ENCODE assay signal across 8 cellular contexts in the genomic region with DNA sequence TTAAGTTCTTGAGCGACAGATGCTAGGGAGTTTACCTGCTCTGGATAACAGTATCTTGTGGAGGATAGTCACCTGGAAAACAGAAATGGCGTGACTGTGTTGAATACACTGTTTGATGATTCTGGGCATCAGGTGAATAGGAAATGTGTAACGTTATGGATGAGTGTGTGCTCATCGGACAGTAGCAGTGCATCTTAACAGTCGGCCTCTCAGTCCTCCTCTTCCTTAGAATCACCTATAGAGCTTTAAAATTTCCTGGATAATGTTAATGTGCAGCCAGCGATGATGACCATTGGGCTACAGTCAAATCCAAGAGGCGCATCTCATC.
DNase-seq lines count a peak whose midpoint lies in the region; ATAC-seq, FAIRE-seq and TF ChIP-seq lines count a peak whose summit lies in the region.

No MANE protein-coding gene starts in this region.

- no peak for TF ChIP-seq CTCF in C4-2B (conservative IDR thresholded peaks at IDR 0.05)
- TF ChIP-seq CTCF in GM12878 (IDR thresholded peaks at IDR 0.05 in 2 of 3, conservative IDR thresholded peaks at IDR 0.05 in 1 of 3; ENCODE audit: control insufficient read depth in 2 of 3, extremely low read depth in 1 of 3, insufficient read depth in 1 of 3, low read depth in 3 of 3, low read length in 3 of 3) = no peak
- no peak for TF ChIP-seq CTCF in mesothelial cell of epicardium (IDR thresholded peaks at IDR 0.05; ENCODE audit: unreplicated experiment)

- H3K4me3 ChIP-seq in GM12878 = peak overlapping the region; percentile 89
- no peak overlapping the region for H3K4me3 ChIP-seq in HAP-1

- FAIRE-seq in GM12878 (lab: Jason Lieb, UNC) = peak; percentile 73

- in situ Hi-C loops in GM12878 (cut with MboI) (no loop called here), HAP-1 (cut with MboI; ENCODE audit: low sequenced_read_pairs) (no loop called here)

- CTCF ChIA-PET in GM12878 (lab: Yijun Ruan, JAX) = interaction anchor here (0.8 kb wide), 1 partner anchor 17 kb away, joined by 4 read pairs; no protein-coding TSS in a partner anchor

- H3K36me3 ChIP-seq in GM12878 (ENCODE audit: control insufficient read depth in 2 of 2, insufficient read depth in 2 of 2, low read length in 1 of 2) (no peaks in the 10 kb centered on the region), HAP-1 (replicated peaks) (no peaks in the 10 kb centered on the region)

- SMC1A ChIA-PET in GM12878 (lab: Charles Lee; ENCODE audit: uncharacterized antibody, unreplicated experiment) = interaction anchor here (0.6 to 1.8 kb wide), 3 partner anchors 60 to 102 kb away, joined by 3 to 5 read pairs (median 3); no protein-coding TSS in a partner anchor

- no peak for TF ChIP-seq RAD21 in GM12878 (IDR thresholded peaks at IDR 0.05; ENCODE audit: insufficient read depth, low read depth, low read length)

- H3K27ac ChIP-seq in C4-2B (peak overlapping the region; percentile 61), GM12878 (ENCODE audit: control insufficient read depth, insufficient read depth) (peak overlapping the region; percentile 80)

- intact Hi-C loops in GM12878 (cut with micrococcal nuclease; ENCODE audit: unreplicated experiment) = loop anchor here (2.0 kb wide), 1 partner anchor 96 kb away; no protein-coding TSS in a partner anchor

- peaks cover 6% of the 10 kb centered on the region for H3K36me3 Mint-ChIP-seq in mesothelial cell of epicardium

- peak overlapping the region; percentile 93 for H3K9ac ChIP-seq in GM12878 (ENCODE audit: control insufficient read depth, insufficient read depth, low read length)

- H3K27me3 ChIP-seq in GM12878 (replicated peaks in 1 of 2; ENCODE audit: control insufficient read depth in 2 of 2, insufficient read depth in 2 of 2, low read length in 1 of 2) = no peaks in the 10 kb centered on the region
- H3K27me3 ChIP-seq in HAP-1 (ENCODE audit: low read depth) = no peaks in the 10 kb centered on the region

- H3K27ac Mint-ChIP-seq in mesothelial cell of epicardium = peak overlapping the region; percentile 95

- WGBS in GM12878 (ENCODE audit: insufficient coverage, insufficient replicate concordance, low lambda C conversion rate, missing lambda C conversion rate) = 46% methylated on average over 7 of the region's 7 CpGs

- TF ChIP-seq POLR2A in GM12878 (IDR thresholded peaks at IDR 0.05; ENCODE audit: low read depth, low read length) = no peak

- H3K4me1 ChIP-seq in GM12878 (ENCODE audit: control insufficient read depth, insufficient read depth, low read length) = no peaks in the 10 kb centered on the region; the same call in 1 of the 2 replicates
- H3K4me1 ChIP-seq in HAP-1 = no peaks in the 10 kb centered on the region

- H3K27me3 Mint-ChIP-seq in mesothelial cell of epicardium (ENCODE audit: low read depth) = no peaks in the 10 kb centered on the region

- H4K20me1 ChIP-seq in GM12878 (ENCODE audit: control insufficient read depth, insufficient read depth) = no peaks in the 10 kb centered on the region

- RAD21 ChIA-PET in GM12878 (lab: Charles Lee; ENCODE audit: unreplicated experiment) = interaction anchor here (1.2 kb wide), 1 partner anchor 58 kb away, joined by 4 read pairs; no protein-coding TSS in a partner anchor

- DNase-seq in GM12878 (ENCODE audit: low read depth, low spot score) (no peak), mesothelial cell of epicardium (ENCODE audit: low spot score in 2 of 2, unreplicated experiment in 2 of 2) (no peak), AG08395 (ENCODE audit: low spot score) (no peak), HAP-1 (ENCODE audit: low spot score in 2 of 2) (no peak)
- DNase-seq in stimulated activated CD4-positive, alpha-beta T cell treated with anti-CD3 and anti-CD28 coated beads, Interleukin-15, amount 100 ng/mL, for 24 hours = no peak

- H3K4me1 Mint-ChIP-seq in mesothelial cell of epicardium = peaks cover 16% of the 10 kb centered on the region

- no peaks in the 10 kb centered on the region for H3K9me3 Mint-ChIP-seq in mesothelial cell of epicardium

- H3K9me3 ChIP-seq in GM12878 (replicated peaks; ENCODE audit: control insufficient read depth, insufficient read depth, low read length) = no peaks in the 10 kb centered on the region
- H3K9me3 ChIP-seq in HAP-1 = peaks cover 2% of the 10 kb centered on the region; the same call in 1 of the 2 replicates

- POLR2A ChIA-PET in GM12878 (lab: Charles Lee) = interaction anchor here (0.6 to 0.9 kb wide), 2 partner anchors 65 to 146 kb away, joined by 3 to 4 read pairs; no protein-coding TSS in a partner anchor

- BruUV-seq in GM12878 (replicated peaks; lab: Mats Ljungman, UMichigan) = no TSS peak

- H3K4me2 ChIP-seq in GM12878 (ENCODE audit: control insufficient read depth, insufficient read depth) = peak overlapping the region; percentile 80

- H3K4me3 Mint-ChIP-seq in mesothelial cell of epicardium = peak overlapping the region; percentile 93

- TF ChIP-seq EP300 in GM12878 (IDR thresholded peaks at IDR 0.05; ENCODE audit: borderline replicate concordance in 1 of 2, control insufficient read depth in 1 of 2, low read depth in 2 of 2, low read length in 2 of 2) = no peak

- peak overlapping the region; percentile 87 for H2AFZ ChIP-seq in GM12878 (ENCODE audit: control insufficient read depth, low read depth, low read length)

- H3K79me2 ChIP-seq in GM12878 (ENCODE audit: control insufficient read depth, insufficient read depth, low read length) = peaks cover 7% of the 10 kb centered on the region

- peak; percentile 3 for ATAC-seq in HG02798 (IDR thresholded peaks at IDR 0.05; ENCODE audit: poor library complexity, unreplicated experiment)
- ATAC-seq in GM12878 = peak; percentile 32; the same call in 2 of the 3 replicates
- no peak for ATAC-seq in GM21717 (IDR thresholded peaks at IDR 0.05; ENCODE audit: unreplicated experiment)

TF ChIP-seq in GM12878, 131 proteins besides CTCF, POLR2A, EP300 and RAD21 (continues in another document):
- TF ChIP-seq RBBP5 (conservative IDR thresholded peaks at IDR 0.05) = no peak
- TF ChIP-seq, protein P1, sequence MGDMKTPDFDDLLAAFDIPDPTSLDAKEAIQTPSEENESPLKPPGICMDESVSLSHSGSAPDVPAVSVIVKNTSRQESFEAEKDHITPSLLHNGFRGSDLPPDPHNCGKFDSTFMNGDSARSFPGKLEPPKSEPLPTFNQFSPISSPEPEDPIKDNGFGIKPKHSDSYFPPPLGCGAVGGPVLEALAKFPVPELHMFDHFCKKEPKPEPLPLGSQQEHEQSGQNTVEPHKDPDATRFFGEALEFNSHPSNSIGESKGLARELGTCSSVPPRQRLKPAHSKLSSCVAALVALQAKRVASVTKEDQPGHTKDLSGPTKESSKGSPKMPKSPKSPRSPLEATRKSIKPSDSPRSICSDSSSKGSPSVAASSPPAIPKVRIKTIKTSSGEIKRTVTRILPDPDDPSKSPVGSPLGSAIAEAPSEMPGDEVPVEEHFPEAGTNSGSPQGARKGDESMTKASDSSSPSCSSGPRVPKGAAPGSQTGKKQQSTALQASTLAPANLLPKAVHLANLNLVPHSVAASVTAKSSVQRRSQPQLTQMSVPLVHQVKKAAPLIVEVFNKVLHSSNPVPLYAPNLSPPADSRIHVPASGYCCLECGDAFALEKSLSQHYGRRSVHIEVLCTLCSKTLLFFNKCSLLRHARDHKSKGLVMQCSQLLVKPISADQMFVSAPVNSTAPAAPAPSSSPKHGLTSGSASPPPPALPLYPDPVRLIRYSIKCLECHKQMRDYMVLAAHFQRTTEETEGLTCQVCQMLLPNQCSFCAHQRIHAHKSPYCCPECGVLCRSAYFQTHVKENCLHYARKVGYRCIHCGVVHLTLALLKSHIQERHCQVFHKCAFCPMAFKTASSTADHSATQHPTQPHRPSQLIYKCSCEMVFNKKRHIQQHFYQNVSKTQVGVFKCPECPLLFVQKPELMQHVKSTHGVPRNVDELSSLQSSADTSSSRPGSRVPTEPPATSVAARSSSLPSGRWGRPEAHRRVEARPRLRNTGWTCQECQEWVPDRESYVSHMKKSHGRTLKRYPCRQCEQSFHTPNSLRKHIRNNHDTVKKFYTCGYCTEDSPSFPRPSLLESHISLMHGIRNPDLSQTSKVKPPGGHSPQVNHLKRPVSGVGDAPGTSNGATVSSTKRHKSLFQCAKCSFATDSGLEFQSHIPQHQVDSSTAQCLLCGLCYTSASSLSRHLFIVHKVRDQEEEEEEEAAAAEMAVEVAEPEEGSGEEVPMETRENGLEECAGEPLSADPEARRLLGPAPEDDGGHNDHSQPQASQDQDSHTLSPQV (IDR thresholded peaks at IDR 0.05) = no peak
- TF ChIP-seq, protein P2, sequence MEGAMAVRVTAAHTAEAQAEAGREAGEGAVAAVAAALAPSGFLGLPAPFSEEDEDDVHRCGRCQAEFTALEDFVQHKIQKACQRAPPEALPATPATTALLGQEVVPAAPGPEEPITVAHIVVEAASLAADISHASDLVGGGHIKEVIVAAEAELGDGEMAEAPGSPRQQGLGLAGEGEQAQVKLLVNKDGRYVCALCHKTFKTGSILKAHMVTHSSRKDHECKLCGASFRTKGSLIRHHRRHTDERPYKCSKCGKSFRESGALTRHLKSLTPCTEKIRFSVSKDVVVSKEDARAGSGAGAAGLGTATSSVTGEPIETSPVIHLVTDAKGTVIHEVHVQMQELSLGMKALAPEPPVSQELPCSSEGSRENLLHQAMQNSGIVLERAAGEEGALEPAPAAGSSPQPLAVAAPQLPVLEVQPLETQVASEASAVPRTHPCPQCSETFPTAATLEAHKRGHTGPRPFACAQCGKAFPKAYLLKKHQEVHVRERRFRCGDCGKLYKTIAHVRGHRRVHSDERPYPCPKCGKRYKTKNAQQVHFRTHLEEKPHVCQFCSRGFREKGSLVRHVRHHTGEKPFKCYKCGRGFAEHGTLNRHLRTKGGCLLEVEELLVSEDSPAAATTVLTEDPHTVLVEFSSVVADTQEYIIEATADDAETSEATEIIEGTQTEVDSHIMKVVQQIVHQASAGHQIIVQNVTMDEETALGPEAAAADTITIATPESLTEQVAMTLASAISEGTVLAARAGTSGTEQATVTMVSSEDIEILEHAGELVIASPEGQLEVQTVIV (IDR thresholded peaks at IDR 0.05; ENCODE audit: borderline replicate concordance, partially characterized antibody) = no peak
- TF ChIP-seq BACH1 (IDR thresholded peaks at IDR 0.05; ENCODE audit: borderline replicate concordance) = no peak
- no peak for TF ChIP-seq GATAD2B (conservative IDR thresholded peaks at IDR 0.05; ENCODE audit: low read depth)
- TF ChIP-seq NRF1 (conservative IDR thresholded peaks at IDR 0.05; ENCODE audit: low read depth, low read length) = no peak
- TF ChIP-seq IKZF2 (IDR thresholded peaks at IDR 0.05) = no peak
- TF ChIP-seq KLF5 (IDR thresholded peaks at IDR 0.05; ENCODE audit: partially characterized antibody) = no peak
- TF ChIP-seq, protein P3, sequence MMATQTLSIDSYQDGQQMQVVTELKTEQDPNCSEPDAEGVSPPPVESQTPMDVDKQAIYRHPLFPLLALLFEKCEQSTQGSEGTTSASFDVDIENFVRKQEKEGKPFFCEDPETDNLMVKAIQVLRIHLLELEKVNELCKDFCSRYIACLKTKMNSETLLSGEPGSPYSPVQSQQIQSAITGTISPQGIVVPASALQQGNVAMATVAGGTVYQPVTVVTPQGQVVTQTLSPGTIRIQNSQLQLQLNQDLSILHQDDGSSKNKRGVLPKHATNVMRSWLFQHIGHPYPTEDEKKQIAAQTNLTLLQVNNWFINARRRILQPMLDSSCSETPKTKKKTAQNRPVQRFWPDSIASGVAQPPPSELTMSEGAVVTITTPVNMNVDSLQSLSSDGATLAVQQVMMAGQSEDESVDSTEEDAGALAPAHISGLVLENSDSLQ (IDR thresholded peaks at IDR 0.05) = no peak
